Comparison of ENCODE assay signal across 19 cellular contexts in genomic region chr7:142616121-142616643, GRCh38.
DNase-seq lines count a peak whose midpoint lies in the region; ATAC-seq and TF ChIP-seq lines count a peak whose summit lies in the region.
"Had no signal": no experiment of that assay in that cellular context is flagged by ENCODE, and none has a peak within 500 bp of the region (broad histone marks: within the 10 kb centered on the region; RNA-seq: fewer than 3 reads in every experiment).

No MANE protein-coding gene starts in this region.

- H3K36me3 Mint-ChIP-seq in activated CD4-positive, alpha-beta T cell treated with anti-CD3 and anti-CD28 coated beads for 36 hours (ENCODE audit: low read depth) = peaks cover 3% of the 10 kb centered on the region
- H3K36me3 Mint-ChIP-seq in CD4-positive, alpha-beta T cell (ENCODE audit: low read depth) = peaks cover 6% of the 10 kb centered on the region
- no peaks in the 10 kb centered on the region for H3K36me3 Mint-ChIP-seq in activated CD4-positive, alpha-beta memory T cell treated with anti-CD3 and anti-CD28 coated beads, Interleukin-2, amount 10 ng/mL, durations not matched to agents 7 days and 5 days (ENCODE audit: low read depth)
- H3K36me3 Mint-ChIP-seq: type B pancreatic cell had no signal

- H3K9me3 Mint-ChIP-seq in activated CD4-positive, alpha-beta T cell treated with anti-CD3 and anti-CD28 coated beads for 36 hours (ENCODE audit: low read depth) = no peaks in the 10 kb centered on the region
- no peaks in the 10 kb centered on the region for H3K9me3 Mint-ChIP-seq in CD4-positive, alpha-beta T cell
- H3K9me3 Mint-ChIP-seq in activated CD4-positive, alpha-beta memory T cell treated with anti-CD3 and anti-CD28 coated beads, Interleukin-2, amount 10 ng/mL, durations not matched to agents 7 days and 5 days = no peaks in the 10 kb centered on the region
- H3K9me3 Mint-ChIP-seq: type B pancreatic cell had no signal

- H3K27ac Mint-ChIP-seq in activated CD4-positive, alpha-beta T cell treated with anti-CD3 and anti-CD28 coated beads for 36 hours = peak overlapping the region; percentile 80
- H3K27ac Mint-ChIP-seq in CD4-positive, alpha-beta T cell = peak overlapping the region; percentile 87
- peak overlapping the region; percentile 73 for H3K27ac Mint-ChIP-seq in activated CD4-positive, alpha-beta memory T cell treated with anti-CD3 and anti-CD28 coated beads, Interleukin-2, amount 10 ng/mL, durations not matched to agents 7 days and 5 days
- H3K27ac Mint-ChIP-seq: type B pancreatic cell had no signal

- no peaks in the 10 kb centered on the region for H3K9me3 ChIP-seq in CD4-positive, alpha-beta T cell (ENCODE audit: control insufficient read depth, low read length)
- H3K9me3 ChIP-seq: prostate gland, sigmoid colon had no signal

- H3K27me3 Mint-ChIP-seq in activated CD4-positive, alpha-beta T cell treated with anti-CD3 and anti-CD28 coated beads for 36 hours = no peaks in the 10 kb centered on the region
- no peaks in the 10 kb centered on the region for H3K27me3 Mint-ChIP-seq in CD4-positive, alpha-beta T cell
- peaks cover 10% of the 10 kb centered on the region for H3K27me3 Mint-ChIP-seq in activated CD4-positive, alpha-beta memory T cell treated with anti-CD3 and anti-CD28 coated beads, Interleukin-2, amount 10 ng/mL, durations not matched to agents 7 days and 5 days

- CTCF ChIA-PET in activated CD4-positive, alpha-beta T cell treated with anti-CD3 and anti-CD28 coated beads for 36 hours (lab: Charles Lee) = interaction anchor here (0.8 to 2.1 kb wide), 2 partner anchors 12 to 56 kb away, joined by 4 to 11 read pairs; no protein-coding TSS in a partner anchor
- CTCF ChIA-PET in CD4-positive, alpha-beta T cell (lab: Charles Lee) = interaction anchor here (1.1 kb wide), 1 partner anchor 195 kb away, joined by 3 read pairs; no protein-coding TSS in a partner anchor
- CTCF ChIA-PET in activated CD4-positive, alpha-beta memory T cell treated with anti-CD3 and anti-CD28 coated beads, Interleukin-2, amount 10 ng/mL, durations not matched to agents 7 days and 5 days (lab: Charles Lee) = interaction anchor here (0.7 to 1.8 kb wide), 3 partner anchors 8 to 250 kb away, joined by 3 to 7 read pairs (median 5); no protein-coding TSS in a partner anchor

- no peak overlapping the region for H3K27ac ChIP-seq in CD4-positive, alpha-beta T cell (ENCODE audit: low read depth, low read length)
- H3K27ac ChIP-seq: epithelial cell of prostate, prostate gland, sigmoid colon had no signal

- peak; percentile 20 for ATAC-seq in activated CD4-positive, alpha-beta T cell treated with anti-CD3 and anti-CD28 coated beads for 36 hours
- peak; percentile 33 for ATAC-seq in CD4-positive, alpha-beta T cell (ENCODE audit: poor library complexity)

- intact Hi-C loops in activated CD4-positive, alpha-beta T cell treated with anti-CD3 and anti-CD28 coated beads for 36 hours (cut with DNase I, micrococcal nuclease) = no loop called here
- intact Hi-C loops in CD4-positive, alpha-beta T cell (cut with DNase I, micrococcal nuclease) = no loop called here

- peaks cover 26% of the 10 kb centered on the region for H3K4me1 Mint-ChIP-seq in activated CD4-positive, alpha-beta T cell treated with anti-CD3 and anti-CD28 coated beads for 36 hours
- H3K4me1 Mint-ChIP-seq in CD4-positive, alpha-beta T cell (ENCODE audit: low read depth) = peaks cover 13% of the 10 kb centered on the region
- peaks cover 22% of the 10 kb centered on the region for H3K4me1 Mint-ChIP-seq in activated CD4-positive, alpha-beta memory T cell treated with anti-CD3 and anti-CD28 coated beads, Interleukin-2, amount 10 ng/mL, durations not matched to agents 7 days and 5 days

- peak overlapping the region; percentile 67 for H3K4me3 Mint-ChIP-seq in activated CD4-positive, alpha-beta T cell treated with anti-CD3 and anti-CD28 coated beads for 36 hours
- peak overlapping the region; percentile 86 for H3K4me3 Mint-ChIP-seq in CD4-positive, alpha-beta T cell
- H3K4me3 Mint-ChIP-seq in activated CD4-positive, alpha-beta memory T cell treated with anti-CD3 and anti-CD28 coated beads, Interleukin-2, amount 10 ng/mL, durations not matched to agents 7 days and 5 days = peak overlapping the region; percentile 61
- H3K4me3 Mint-ChIP-seq: type B pancreatic cell had no signal

- no peak for DNase-seq in activated CD4-positive, alpha-beta T cell treated with anti-CD3 and anti-CD28 coated beads for 36 hours
- no peak for DNase-seq in activated CD4-positive, alpha-beta T cell treated with anti-CD3 and anti-CD28 coated beads for 48 hours
- DNase-seq in CD4-positive, alpha-beta T cell = no peak
- no peak for DNase-seq in activated CD4-positive, alpha-beta memory T cell treated with anti-CD3 and anti-CD28 coated beads, Interleukin-2, amount 10 ng/mL, durations not matched to agents 7 days and 5 days
- peak; percentile 54 for DNase-seq in cerebellar cortex (ENCODE audit: low spot score)
- DNase-seq in NAMALWA (ENCODE audit: low spot score) = no peak
- DNase-seq in GM03348 (ENCODE audit: low spot score) = no peak
- DNase-seq in inferior parietal cortex (ENCODE audit: extremely low spot score) = no peak
- DNase-seq: activated CD8-positive, alpha-beta memory T cell treated with anti-CD3 and anti-CD28 coated beads, Interleukin-2, amount 50 U/mL, for 4 hours; head of caudate nucleus; KG1; NCI-H2171; NCI-H524 treated with DMSO at 0.1 percent for 48 hours; NK-92 treated with Interleukin-12 subunit alpha and Interleukin-12 subunit beta, amount 100 ng/mL, for 24 hours; SHP77; sigmoid colon had no signal

- H3K27me3 ChIP-seq in CD4-positive, alpha-beta T cell (ENCODE audit: control insufficient read depth, insufficient read depth, low read length) = no peaks in the 10 kb centered on the region

- no peak for TF ChIP-seq CTCF in CD4-positive, alpha-beta T cell (IDR thresholded peaks at IDR 0.05)

- POLR2A ChIA-PET in activated CD4-positive, alpha-beta T cell treated with anti-CD3 and anti-CD28 coated beads for 36 hours (lab: Charles Lee) = no interaction called here
- POLR2A ChIA-PET in CD4-positive, alpha-beta T cell (lab: Charles Lee) = interaction anchor here (1.1 to 3.5 kb wide), 6 partner anchors 156 to 195 kb away, joined by 3 to 38 read pairs (median 16); no protein-coding TSS in a partner anchor
- POLR2A ChIA-PET in activated CD4-positive, alpha-beta memory T cell treated with anti-CD3 and anti-CD28 coated beads, Interleukin-2, amount 10 ng/mL, durations not matched to agents 7 days and 5 days (lab: Charles Lee) = interaction anchor here (1.0 to 2.0 kb wide), 5 partner anchors 171 to 192 kb away, joined by 3 to 11 read pairs (median 5); no protein-coding TSS in a partner anchor
